Comparison of ENCODE assay signal across 8 cellular contexts in genomic region chr9:87678650-87679355, GRCh38. TPM values are rescaled to one million over a fixed set of nuclear protein-coding genes. Genes with fewer than 3 reads are reported as not detected.
A peak's percentile ranks its signal among the peaks of the same experiment; 100 is the strongest.
DNase-seq lines count a peak whose midpoint lies in the region; ATAC-seq and TF ChIP-seq lines count a peak whose summit lies in the region.

No MANE protein-coding gene starts in this region.

- no peak overlapping the region for H3K4me2 ChIP-seq in OCI-LY7 (ENCODE audit: low read length)

- H3K27ac ChIP-seq in OCI-LY7 (ENCODE audit: low read depth, low read length, poor library complexity, severe bottlenecking): no peak overlapping the region

- H3K4me3 Mint-ChIP-seq in brain: no peak overlapping the region

- POLR2A ChIA-PET in OCI-LY7 (lab: Charles Lee): interaction anchor here (0.6 kb wide), 1 partner anchor 32 kb away, joined by 4 read pairs; no protein-coding TSS in a partner anchor

- DNase-seq in DMS153 (lab: John Stamatoyannopoulos, UW) (peak; percentile 43), HFF-Myc (ENCODE audit: extremely low read depth, low read depth) (peak; percentile 47), OCI-LY7 (ENCODE audit: low spot score) (peak; percentile 51), iPS-NIHi11 (ENCODE audit: low spot score) (peak; percentile 86)
- DNase-seq in stimulated activated CD4-positive, alpha-beta T cell treated with anti-CD3 and anti-CD28 coated beads, Interleukin-2, amount 100 ng/mL, for 24 hours: peak; percentile 45 to 48
- DNase-seq in activated CD4-positive, CD25-positive, alpha-beta regulatory T cell (lab: John Stamatoyannopoulos, UW): no peak

- H3K4me3 ChIP-seq in HFF-Myc (replicated peaks; ENCODE audit: low read depth, low read length): no peak overlapping the region
- H3K4me3 ChIP-seq in OCI-LY7 (ENCODE audit: low read depth, low read length, poor library complexity, severe bottlenecking): no peak overlapping the region

- TF ChIP-seq CTCF in HFF-Myc (IDR thresholded peaks at IDR 0.05; ENCODE audit: low read depth, low read length, missing control alignments) (peak; percentile 85), OCI-LY7 (conservative IDR thresholded peaks at IDR 0.05; ENCODE audit: low read length) (peak; percentile 85), brain (conservative IDR thresholded peaks at IDR 0.05) (peak; percentile 72 to 80)

- peak overlapping the region in 4 of 5 experiments; percentile 0 to 3 (median 0) for H3K27ac Mint-ChIP-seq in brain

- no peaks in the 10 kb centered on the region for H3K79me2 ChIP-seq in OCI-LY7 (ENCODE audit: insufficient read depth, low read depth, low read length)

- no TSS peak for BruUV-seq in OCI-LY7 (replicated peaks; lab: Mats Ljungman, UMichigan)

- no peaks in the 10 kb centered on the region for H3K4me1 ChIP-seq in OCI-LY7 (ENCODE audit: insufficient read depth, low read length, poor library complexity, severe bottlenecking)

- no peaks in the 10 kb centered on the region for H3K36me3 ChIP-seq in OCI-LY7 (ENCODE audit: insufficient read depth, low read length)

- no peaks in the 10 kb centered on the region for H3K9me3 Mint-ChIP-seq in brain

- CTCF ChIA-PET in OCI-LY7 (lab: Charles Lee; ENCODE audit: unreplicated experiment): no interaction called here

- no peaks in the 10 kb centered on the region for H3K9me2 ChIP-seq in OCI-LY7 (ENCODE audit: insufficient read depth, low read length)

- intact Hi-C loops in OCI-LY7 (cut with micrococcal nuclease; ENCODE audit: unreplicated experiment): no loop called here

- peaks cover 29% of the 10 kb centered on the region for H3K36me3 Mint-ChIP-seq in brain

- no peaks in the 10 kb centered on the region for H4K20me1 ChIP-seq in OCI-LY7 (ENCODE audit: insufficient read depth, low read length)

- ATAC-seq in GM18861 (IDR thresholded peaks at IDR 0.05; ENCODE audit: unreplicated experiment): no peak

- no peaks in the 10 kb centered on the region for H3K27me3 Mint-ChIP-seq in brain

- H2AFZ ChIP-seq in OCI-LY7 (ENCODE audit: low read length): no peak overlapping the region

- peaks cover 13% of the 10 kb centered on the region for H3K4me1 Mint-ChIP-seq in brain

- H3K9me3 ChIP-seq in OCI-LY7 (ENCODE audit: low read length): no peaks in the 10 kb centered on the region

RNA-seq across cellular contexts. Expression of gene CTSL, which starts 47.1 kb away (rescaled TPM):
- total RNA-seq in OCI-LY7 (2014; rRNA removed; shearing (Covaris generic)): not detected in 2 replicates
- not detected in 2 replicates for total RNA-seq in OCI-LY7 (2022)
- 32.4 TPM for polyA plus RNA-seq in brain (ENCODE audit: insufficient read depth, low read depth, low replicate concordance)

Comparison
In these comparisons a context has a peak if more than half of its experiments do, and no peak if none do; other contexts are left out.
1. DNase-seq: peak in DMS153 (single experiment), HFF-Myc (single experiment), OCI-LY7 (single experiment), iPS-NIHi11 (single experiment) and stimulated activated CD4-positive, alpha-beta T cell treated with anti-CD3 and anti-CD28 coated beads, Interleukin-2, amount 100 ng/mL, for 24 hours (2 of 2); none in activated CD4-positive, CD25-positive, alpha-beta regulatory T cell (0 of 4).
2. Peak in every context shown above with its lines, with median percentiles within 50 percentile points of each other: CTCF ChIP-seq.